Comparison of ENCODE assay signal across 18 cellular contexts in the genomic region with DNA sequence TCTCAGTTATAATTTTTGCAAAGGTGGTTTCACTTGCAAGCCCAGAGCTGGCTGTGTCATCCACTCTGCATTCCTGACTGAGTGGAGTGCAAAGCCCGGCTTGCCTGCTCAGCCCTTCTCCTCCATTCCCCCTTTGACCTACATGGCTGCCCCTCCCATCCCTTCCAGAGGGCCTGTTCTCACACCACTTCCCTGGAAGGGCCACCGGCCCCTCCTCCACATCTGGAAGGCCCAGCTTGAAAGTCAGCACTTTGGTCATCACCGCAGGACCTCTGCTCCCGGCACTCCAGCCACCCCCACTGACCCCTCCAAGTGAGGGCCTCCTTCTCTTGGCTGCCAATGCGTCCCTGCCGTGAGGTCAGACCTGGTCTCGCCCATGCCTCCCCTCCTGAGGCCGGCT.
DNase-seq lines count a peak whose midpoint lies in the region; FAIRE-seq and TF ChIP-seq lines count a peak whose summit lies in the region.
"Had no signal": no experiment of that assay in that cellular context is flagged by ENCODE, and none has a peak within 500 bp of the region (broad histone marks: within the 10 kb centered on the region; RNA-seq: fewer than 3 reads in every experiment).

No MANE protein-coding gene starts in this region.

- H3K4me3 ChIP-seq in AG04450 (ENCODE audit: low read depth, low read length) = no peak overlapping the region
- no peak overlapping the region for H3K4me3 ChIP-seq in foreskin fibroblast (ENCODE audit: low read depth in 1 of 2, low read length in 2 of 2)
- H3K4me3 ChIP-seq in small intestine (ENCODE audit: low read depth in 1 of 2, low read length in 2 of 2) = no peak overlapping the region
- H3K4me3 ChIP-seq: A549 had no signal

- H3K4me1 ChIP-seq in small intestine (ENCODE audit: control insufficient read depth in 2 of 2, insufficient read depth in 1 of 2, low read depth in 1 of 2, low read length in 1 of 2) = no peaks in the 10 kb centered on the region
- H3K4me1 ChIP-seq: A549 had no signal

- H3K36me3 Mint-ChIP-seq in nephron (ENCODE audit: low read depth) = peaks cover 9% of the 10 kb centered on the region

- H3K27ac ChIP-seq in AG04450 (ENCODE audit: low read depth, low read length) (peak overlapping the region; percentile 39), small intestine (ENCODE audit: low read depth in 1 of 2, low read length in 1 of 2) (no peak overlapping the region)
- H3K27ac ChIP-seq: A549 had no signal

- H3K9me3 ChIP-seq in AG04450 (ENCODE audit: control insufficient read depth, insufficient read depth, low read length) (peaks cover 2% of the 10 kb centered on the region; the same call in 1 of the 2 replicates), small intestine (ENCODE audit: control insufficient read depth, low read depth) (no peaks in the 10 kb centered on the region)

- H3K27me3 Mint-ChIP-seq in nephron (ENCODE audit: low read depth) = peaks cover 25% of the 10 kb centered on the region

- no peak for FAIRE-seq in small intestine (lab: Jason Lieb, UNC)
- FAIRE-seq: A549, colon had no signal

- H3K27ac Mint-ChIP-seq in nephron = peak overlapping the region; percentile 29 to 69 (median 39)
- H3K27ac Mint-ChIP-seq: activated naive CD8-positive, alpha-beta T cell treated with anti-CD3 and anti-CD28 coated beads for 36 hours; activated T-cell treated with anti-CD3 and anti-CD28 coated beads, Interleukin-2, amount 50 U/mL, for 72 hours; CD8-positive, alpha-beta T cell; natural killer cell treated with Interleukin-12 subunit alpha and Interleukin-12 subunit beta and Interleukin-15 and Interleukin-18, amount 100 ng/mL, for 72 hours had no signal

- no peaks in the 10 kb centered on the region for H3K27me3 ChIP-seq in AG04450 (ENCODE audit: control insufficient read depth, insufficient read depth, low read length)
- no peaks in the 10 kb centered on the region for H3K27me3 ChIP-seq in small intestine (ENCODE audit: control insufficient read depth in 2 of 2, insufficient read depth in 2 of 2, low read length in 2 of 2)

- H3K4me1 Mint-ChIP-seq in nephron = peaks cover 29% of the 10 kb centered on the region

- DNase-seq in AG04450 (ENCODE audit: low read depth, low spot score) (no peak), M059J (ENCODE audit: low read depth) (peak; percentile 29), foreskin fibroblast (peak; percentile 31 to 65), NCI-H1436 treated with DMSO at 0.1 percent for 48 hours (lab: John Stamatoyannopoulos, UW) (no peak), MV-4-11 (lab: John Stamatoyannopoulos, UW) (no peak), NCI-H510A (lab: John Stamatoyannopoulos, UW) (no peak), small intestine (no peak)
- DNase-seq: activated CD4-positive, alpha-beta T cell treated with anti-CD3 and anti-CD28 coated beads, Interleukin-2, amount 50 U/mL, for 4 hours; activated naive CD8-positive, alpha-beta T cell treated with anti-CD3 and anti-CD28 coated beads for 36 hours; activated T-cell treated with anti-CD3 and anti-CD28 coated beads, Interleukin-2, amount 50 U/mL, for 72 hours; DND-41; NCI-H2029 treated with DMSO at 0.1 percent for 48 hours; NCI-H526 treated with DMSO at 0.1 percent for 48 hours had no signal

- H3K4me3 Mint-ChIP-seq in nephron = peak overlapping the region in 2 of 3 experiments; percentile 24 to 61
- H3K4me3 Mint-ChIP-seq: activated naive CD8-positive, alpha-beta T cell treated with anti-CD3 and anti-CD28 coated beads for 36 hours; activated T-cell treated with anti-CD3 and anti-CD28 coated beads, Interleukin-2, amount 50 U/mL, for 72 hours; CD8-positive, alpha-beta T cell; natural killer cell treated with Interleukin-12 subunit alpha and Interleukin-12 subunit beta and Interleukin-15 and Interleukin-18, amount 100 ng/mL, for 72 hours had no signal

- WGBS in small intestine, 3 donors = 60 to 77% (median 71%) methylated on average over 8 of the region's 8 CpGs

- no peaks in the 10 kb centered on the region for H3K36me3 ChIP-seq in small intestine (ENCODE audit: control insufficient read depth in 2 of 2, insufficient read depth in 2 of 2, low read length in 2 of 2)

- POLR2A ChIA-PET in AG04450 (lab: Yijun Ruan, JAX) = no interaction called here

- TF ChIP-seq CTCF in AG04450 (IDR thresholded peaks at IDR 0.05; ENCODE audit: low read depth, low read length) = no peak
- TF ChIP-seq CTCF in foreskin fibroblast (IDR thresholded peaks at IDR 0.05; ENCODE audit: low read depth, low read length) = no peak
- TF ChIP-seq CTCF in nephron (IDR thresholded peaks at IDR 0.05; ENCODE audit: unreplicated experiment in 3 of 3) = no peak

- CTCF ChIA-PET in AG04450 (lab: Charles Lee) = no interaction called here

- H3K9me3 Mint-ChIP-seq in nephron = peaks cover 12% of the 10 kb centered on the region

Comparison
In these comparisons a context has a peak if more than half of its experiments do, and no peak if none do; other contexts are left out.
1. DNase-seq: peak in M059J (single experiment) and foreskin fibroblast (2 of 2); none in AG04450 (single experiment), NCI-H1436 treated with DMSO at 0.1 percent for 48 hours (single experiment), MV-4-11 (single experiment), NCI-H510A (single experiment) and small intestine (single experiment).